In the genomic region with DNA sequence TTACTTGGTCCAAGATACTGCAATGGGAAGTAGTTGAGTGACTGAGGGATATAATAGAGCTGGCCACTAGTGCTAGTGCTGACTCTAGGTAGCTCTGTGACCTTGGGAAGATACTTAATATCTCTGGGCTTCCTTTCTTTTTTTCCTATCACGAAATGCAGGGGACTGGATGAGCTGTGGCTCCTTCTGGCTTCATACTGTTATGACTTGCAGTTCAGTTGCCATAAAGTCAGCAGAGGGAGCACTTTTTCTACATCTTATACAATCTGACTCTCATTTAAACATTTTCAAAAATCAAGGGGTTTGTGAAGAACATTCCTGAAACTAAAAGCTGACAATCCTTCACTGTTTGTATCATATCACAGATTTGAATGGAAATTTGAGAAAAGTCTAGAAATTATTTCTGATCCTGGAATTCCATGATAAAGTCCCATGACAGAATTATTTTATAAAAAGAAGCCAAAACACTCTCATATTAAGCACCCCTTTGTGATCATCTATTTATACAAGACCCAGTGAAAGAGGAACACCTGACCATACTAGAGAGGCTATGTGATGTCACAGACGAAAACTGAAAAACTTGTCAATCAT, we compare ENCODE assay signal across 8 cellular contexts. TPM values are rescaled to one million over a fixed set of nuclear protein-coding genes. Genes with fewer than 3 reads are reported as not detected.
DNase-seq lines count a peak whose midpoint lies in the region; ATAC-seq, FAIRE-seq and TF ChIP-seq lines count a peak whose summit lies in the region.

No MANE protein-coding gene starts in this region.

- no peak for FAIRE-seq in bronchial epithelial cell (lab: Jason Lieb, UNC)

- DNase-seq in NCI-H510A treated with DMSO at 0.1 percent for 48 hours (lab: John Stamatoyannopoulos, UW) (peak; percentile 47), bronchial epithelial cell (ENCODE audit: low read depth) (peak; percentile 54), mesenchymal stem cell (peak; percentile 73)
- DNase-seq in stimulated activated CD4-positive, alpha-beta T cell treated with anti-CD3 and anti-CD28 coated beads, Interleukin-4, amount 100 ng/mL, for 1 hour: no peak
- no peak for DNase-seq in activated naive CD4-positive, alpha-beta T cell treated with Interleukin-2 at 50 U/mL for 16 hours

- ATAC-seq in GM21619 (IDR thresholded peaks at IDR 0.05; ENCODE audit: unreplicated experiment) (peak; percentile 36), HG03565 (IDR thresholded peaks at IDR 0.05; ENCODE audit: unreplicated experiment) (no peak)

- H3K23ac ChIP-seq in mesenchymal stem cell (ENCODE audit: low read length in 2 of 2): no peak overlapping the region

- no peak overlapping the region for H2BK15ac ChIP-seq in mesenchymal stem cell (ENCODE audit: low read depth, poor library complexity, severe bottlenecking)

- H2AFZ ChIP-seq in mesenchymal stem cell (ENCODE audit: low read depth, low read length): no peak overlapping the region

- TF ChIP-seq CTCF in C4-2B (conservative IDR thresholded peaks at IDR 0.05): peak; percentile 79
- peak; percentile 57 for TF ChIP-seq CTCF in bronchial epithelial cell (IDR thresholded peaks at IDR 0.05; ENCODE audit: insufficient read depth, low read length, severe bottlenecking)

- H3K36me3 ChIP-seq in bronchial epithelial cell (ENCODE audit: control insufficient read depth, insufficient read depth, low read length) (no peaks in the 10 kb centered on the region), mesenchymal stem cell (ENCODE audit: control insufficient read depth in 1 of 2, insufficient read depth in 2 of 2, low read depth in 1 of 2, low read length in 2 of 2) (no peaks in the 10 kb centered on the region)

- peaks cover 3% of the 10 kb centered on the region for H3K27me3 ChIP-seq in bronchial epithelial cell (ENCODE audit: control insufficient read depth, insufficient read depth, low read length)
- no peaks in the 10 kb centered on the region for H3K27me3 ChIP-seq in mesenchymal stem cell (ENCODE audit: control insufficient read depth in 1 of 2, insufficient read depth in 1 of 2, low read length in 2 of 2)

- no peak overlapping the region for H3K18ac ChIP-seq in mesenchymal stem cell (ENCODE audit: low read depth in 1 of 2, low read length in 2 of 2)

- H3K27ac ChIP-seq in C4-2B (no peak overlapping the region), mesenchymal stem cell (ENCODE audit: low read length, poor library complexity, severe bottlenecking) (no peak overlapping the region)

- peaks cover 4% of the 10 kb centered on the region for H3K4me1 ChIP-seq in mesenchymal stem cell (ENCODE audit: control insufficient read depth, insufficient read depth, low read depth, low read length)

- H3K4me2 ChIP-seq in mesenchymal stem cell (ENCODE audit: low read length, poor library complexity, severe bottlenecking): no peak overlapping the region

- no peak overlapping the region for H2AK5ac ChIP-seq in mesenchymal stem cell (ENCODE audit: low read length, severe bottlenecking)

- H3K4me3 ChIP-seq in bronchial epithelial cell (ENCODE audit: low read depth, low read length): no peak overlapping the region
- H3K4me3 ChIP-seq in mesenchymal stem cell (ENCODE audit: insufficient read depth in 1 of 2, low read depth in 1 of 2, low read length in 2 of 2): no peak overlapping the region

- no peak overlapping the region for H3K14ac ChIP-seq in mesenchymal stem cell (ENCODE audit: low read length in 2 of 2)

- no peak overlapping the region for H4K91ac ChIP-seq in mesenchymal stem cell (ENCODE audit: low read length)

- no peak overlapping the region for H2BK12ac ChIP-seq in mesenchymal stem cell (ENCODE audit: low read length in 2 of 2)

- H2BK120ac ChIP-seq in mesenchymal stem cell (ENCODE audit: low read depth, low read length): no peak overlapping the region

- no peak overlapping the region for H4K8ac ChIP-seq in mesenchymal stem cell (ENCODE audit: low read length)

- peak overlapping the region; percentile 85 for H3K9ac ChIP-seq in mesenchymal stem cell (ENCODE audit: low read length)

- H3K9me3 ChIP-seq in mesenchymal stem cell (ENCODE audit: control insufficient read depth, low read length): no peaks in the 10 kb centered on the region

- WGBS in mesenchymal stem cell: 8% methylated on average over 2 of the region's 2 CpGs

- H3K4ac ChIP-seq in mesenchymal stem cell (ENCODE audit: low read depth in 1 of 2, low read length in 2 of 2): no peak overlapping the region

- peaks cover 3% of the 10 kb centered on the region for H3K79me1 ChIP-seq in mesenchymal stem cell (replicated peaks; ENCODE audit: low read length, poor library complexity, severe bottlenecking)

- H2BK5ac ChIP-seq in mesenchymal stem cell (ENCODE audit: low read depth, low read length, poor library complexity, severe bottlenecking): no peak overlapping the region

RNA-seq across cellular contexts. Expression of a gene that starts 5.4 kb away (rescaled TPM):
- 2.1 TPM in 1 of 2 replicates, not detected in the other for total RNA-seq in bronchial epithelial cell
- polyA plus RNA-seq in mesenchymal stem cell (2013, experiment 1 of 2): 10.1 TPM
- polyA plus RNA-seq in mesenchymal stem cell (2013, experiment 2 of 2): 9.7 TPM

Comparison
In these comparisons a context has a peak if more than half of its experiments do, and no peak if none do; other contexts are left out.
1. DNase-seq: peak in NCI-H510A treated with DMSO at 0.1 percent for 48 hours (single experiment), bronchial epithelial cell (single experiment) and mesenchymal stem cell (single experiment); none in stimulated activated CD4-positive, alpha-beta T cell treated with anti-CD3 and anti-CD28 coated beads, Interleukin-4, amount 100 ng/mL, for 1 hour (single experiment) and activated naive CD4-positive, alpha-beta T cell treated with Interleukin-2 at 50 U/mL for 16 hours (single experiment).